ENCODE assay signal across 25 cellular contexts in the genomic region with DNA sequence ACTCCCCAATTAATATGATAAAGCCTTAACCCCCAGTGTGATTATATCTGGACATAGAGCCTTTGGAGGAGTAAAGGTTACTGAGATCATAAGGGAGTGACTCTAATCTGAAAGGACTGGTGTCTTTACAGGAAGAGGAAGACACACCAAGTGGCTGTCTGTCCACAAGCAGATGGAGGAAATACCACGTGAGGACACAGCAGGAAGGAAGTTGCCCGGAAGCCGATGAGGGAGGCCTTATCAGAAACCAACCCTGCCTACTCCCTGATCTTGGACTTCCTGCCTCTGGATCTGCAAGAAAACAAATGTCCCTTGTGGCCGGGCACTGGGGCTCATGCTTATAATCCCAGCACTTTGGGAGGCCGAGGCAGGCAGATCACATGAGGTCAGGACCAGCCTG.
"Had no signal": no experiment of that assay in that cellular context is flagged by ENCODE, and none has a peak within 500 bp of the region (broad histone marks: within the 10 kb centered on the region; RNA-seq: fewer than 3 reads in every experiment).

No MANE protein-coding gene starts in this region.

- H3K27ac Mint-ChIP-seq: activated CD8-positive, alpha-beta T cell treated with anti-CD3 and anti-CD28 coated beads, Interleukin-2, amount 10 ng/mL, durations not matched to agents 7 days and 5 days; activated naive CD4-positive, alpha-beta T cell treated with anti-CD3 and anti-CD28 coated beads, Interleukin-2, amount 50 U/mL, for 24 hours; T-helper 1 cell treated with Interleukin-12 subunit alpha and Interleukin-12 subunit beta and Interleukin-4 antibody, amounts not matched to agents 30 μg/mL and 1 μg/mL, for 36 hours; WTC11 had no signal

- H3K4me1 Mint-ChIP-seq: activated naive CD4-positive, alpha-beta T cell treated with anti-CD3 and anti-CD28 coated beads, Interleukin-2, amount 50 U/mL, for 24 hours; WTC11 had no signal

- H3K27me3 Mint-ChIP-seq: activated naive CD4-positive, alpha-beta T cell treated with anti-CD3 and anti-CD28 coated beads, Interleukin-2, amount 50 U/mL, for 24 hours had no signal

- H3K4me3 Mint-ChIP-seq: activated CD8-positive, alpha-beta T cell treated with anti-CD3 and anti-CD28 coated beads, Interleukin-2, amount 10 ng/mL, durations not matched to agents 7 days and 5 days; activated naive CD4-positive, alpha-beta T cell treated with anti-CD3 and anti-CD28 coated beads, Interleukin-2, amount 50 U/mL, for 24 hours; T-helper 1 cell treated with Interleukin-12 subunit alpha and Interleukin-12 subunit beta and Interleukin-4 antibody, amounts not matched to agents 30 μg/mL and 1 μg/mL, for 36 hours; WTC11 had no signal

- DNase-seq: activated CD4-positive, alpha-beta T cell treated with anti-CD3 and anti-CD28 coated beads for 48 hours; activated CD4-positive, alpha-beta T cell treated with anti-CD3 and anti-CD28 coated beads, Interleukin-2, amount 50 U/mL, for 4 hours; activated CD4-positive, CD25-positive, alpha-beta regulatory T cell treated with anti-CD3 and anti-CD28 coated beads, Interleukin-2, amount 50 U/mL, for 72 hours; activated CD8-positive, alpha-beta memory T cell treated with anti-CD3 and anti-CD28 coated beads, Interleukin-2, amount 50 U/mL, for 48 hours; activated CD8-positive, alpha-beta T cell treated with anti-CD3 and anti-CD28 coated beads, Interleukin-2, amount 10 ng/mL, durations not matched to agents 7 days and 5 days; activated T-cell treated with anti-CD3 and anti-CD28 coated beads, Interleukin-2, amount 50 U/mL, for 1 hour; aorta; caudate nucleus; colonic mucosa; dermis blood vessel endothelial cell; NCI-H1092 treated with DMSO at 0.1 percent for 48 hours; NCI-H1436; NCI-H187; NCI-H2081 treated with DMSO at 0.1 percent for 48 hours; NCI-H226; NCI-H510A; NCI-H526 treated with DMSO at 0.1 percent for 48 hours; NCI-H82; Peyer's patch; Right ventricle myocardium superior; SJCRH30 had no signal

- H3K36me3 Mint-ChIP-seq: activated naive CD4-positive, alpha-beta T cell treated with anti-CD3 and anti-CD28 coated beads, Interleukin-2, amount 50 U/mL, for 24 hours had no signal

- H3K9me3 Mint-ChIP-seq: activated naive CD4-positive, alpha-beta T cell treated with anti-CD3 and anti-CD28 coated beads, Interleukin-2, amount 50 U/mL, for 24 hours had no signal

- ATAC-seq: activated CD8-positive, alpha-beta T cell treated with anti-CD3 and anti-CD28 coated beads, Interleukin-2, amount 10 ng/mL, durations not matched to agents 7 days and 5 days; SK-N-SH treated with all-trans-retinoic acid at 6 μM for 48 hours; WTC11 had no signal
